ENCODE assay signal across 8 cellular contexts in the genomic region with DNA sequence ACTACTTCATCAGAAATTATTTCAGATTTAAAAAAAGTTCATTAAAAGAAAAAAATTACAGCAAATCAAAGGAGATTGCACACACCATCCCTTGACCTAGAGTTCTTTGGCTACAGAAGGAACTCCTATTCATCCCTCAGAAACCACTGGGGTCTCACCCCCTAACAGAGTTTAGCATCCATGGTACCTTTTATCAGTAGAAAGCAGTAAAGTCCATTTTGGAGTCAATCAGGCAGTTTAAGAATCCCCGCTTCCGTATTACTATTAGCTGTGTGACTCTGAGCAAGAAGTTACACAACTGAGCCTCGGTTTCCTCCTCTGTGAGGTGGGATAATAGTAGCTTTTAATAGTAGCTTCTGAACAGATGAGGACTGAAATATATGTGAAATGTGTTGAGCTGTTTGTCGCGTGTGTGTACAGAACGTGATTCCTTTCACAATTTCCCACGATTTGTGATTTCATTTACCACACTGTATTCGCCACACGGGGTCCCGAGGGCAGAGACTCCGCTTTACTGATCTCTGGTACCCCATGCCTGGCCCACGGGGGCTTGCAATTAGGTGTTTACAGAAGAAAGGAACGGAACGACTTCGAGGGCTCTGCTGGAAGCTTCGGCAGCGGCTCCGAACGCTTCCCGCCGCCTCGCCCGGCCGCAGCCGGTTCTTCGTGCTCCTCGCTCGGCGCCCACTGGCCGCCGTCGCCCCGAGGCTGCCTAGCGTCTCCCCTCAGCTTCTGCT.
DNase-seq lines count a peak whose midpoint lies in the region; ATAC-seq and TF ChIP-seq lines count a peak whose summit lies in the region.

No MANE protein-coding gene starts in this region.

- peaks cover 5% of the 10 kb centered on the region for H3K27me3 Mint-ChIP-seq in brain

- no peaks in the 10 kb centered on the region for H3K36me3 ChIP-seq in stomach smooth muscle (ENCODE audit: control insufficient read depth in 2 of 2, insufficient read depth in 2 of 2, low read length in 2 of 2)

- peak; percentile 43 for DNase-seq in NCI-H82 (lab: John Stamatoyannopoulos, UW)
- DNase-seq in NCI-H82 treated with DMSO at 0.1 percent for 48 hours (lab: John Stamatoyannopoulos, UW; ENCODE audit: unreplicated experiment), result no peak
- DNase-seq in NCI-H69 (lab: John Stamatoyannopoulos, UW), result peak; percentile 72
- peak; percentile 16 for DNase-seq in kidney tubule cell (ENCODE audit: low spot score)
- no peak for DNase-seq in SHP77 treated with DMSO at 0.1 percent for 48 hours (lab: John Stamatoyannopoulos, UW)

- H3K36me3 Mint-ChIP-seq in brain, result no peaks in the 10 kb centered on the region

- no peak for ATAC-seq in GM21447 (IDR thresholded peaks at IDR 0.05; ENCODE audit: unreplicated experiment)

- H3K4me3 Mint-ChIP-seq in brain, result peak overlapping the region; percentile 81 to 91 (median 84)

- no peaks in the 10 kb centered on the region for H3K9me3 Mint-ChIP-seq in brain

- peak overlapping the region; percentile 85 to 100 (median 93) for H3K27ac Mint-ChIP-seq in brain

- peak in 1 of 2 experiments; percentile 22 for TF ChIP-seq CTCF in brain (conservative IDR thresholded peaks at IDR 0.05)

- no peaks in the 10 kb centered on the region for H3K27me3 ChIP-seq in stomach smooth muscle (ENCODE audit: control insufficient read depth in 1 of 2, insufficient read depth in 2 of 2, low read length in 2 of 2)

- H3K9ac ChIP-seq in stomach smooth muscle (ENCODE audit: low read length in 2 of 2), result peak overlapping the region; percentile 88 to 95

- H3K4me3 ChIP-seq in stomach smooth muscle (ENCODE audit: low read length in 2 of 2), result peak overlapping the region; percentile 72 to 81

- H3K4me1 ChIP-seq in stomach smooth muscle (ENCODE audit: control insufficient read depth, insufficient read depth, low read length), result peaks cover 38% of the 10 kb centered on the region

- H3K4me1 Mint-ChIP-seq in brain, result peaks cover 73% of the 10 kb centered on the region

- H3K27ac ChIP-seq in stomach smooth muscle (ENCODE audit: low read length), result peak overlapping the region; percentile 99

- no peaks in the 10 kb centered on the region for H3K9me3 ChIP-seq in stomach smooth muscle (ENCODE audit: control insufficient read depth in 2 of 2, low read length in 2 of 2)

Comparison
In these comparisons a context has a peak if more than half of its experiments do, and no peak if none do; other contexts are left out.
1. DNase-seq: peak in NCI-H82 (single experiment), NCI-H69 (single experiment) and kidney tubule cell (single experiment); none in NCI-H82 treated with DMSO at 0.1 percent for 48 hours (single experiment) and SHP77 treated with DMSO at 0.1 percent for 48 hours (single experiment).